Comparison of ENCODE assay signal across 22 cellular contexts in the genomic region with DNA sequence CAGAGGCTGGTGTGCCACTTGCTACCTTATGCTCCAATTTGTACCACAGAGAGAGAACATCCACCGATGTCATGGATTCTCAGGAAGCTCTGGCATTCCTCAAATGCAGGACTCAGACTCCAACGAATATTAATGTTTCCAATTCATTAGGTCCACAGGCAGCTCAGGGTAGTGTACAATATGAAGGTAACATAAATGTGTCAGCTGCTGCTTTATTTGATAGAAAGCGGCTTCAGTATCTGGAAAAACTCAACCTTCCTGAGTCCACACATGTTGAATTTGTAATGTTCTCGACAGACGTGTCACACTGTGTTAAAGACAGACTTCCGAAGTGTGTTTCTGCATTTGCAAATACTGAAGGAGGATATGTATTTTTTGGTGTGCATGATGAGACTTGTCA. TPM values are rescaled to one million over a fixed set of nuclear protein-coding genes. Genes with fewer than 3 reads are reported as not detected.
DNase-seq lines count a peak whose midpoint lies in the region; ATAC-seq, FAIRE-seq and TF ChIP-seq lines count a peak whose summit lies in the region.
"Had no signal": no experiment of that assay in that cellular context is flagged by ENCODE, and none has a peak within 500 bp of the region (broad histone marks: within the 10 kb centered on the region; RNA-seq: fewer than 3 reads in every experiment).

No MANE protein-coding gene starts in this region.

- no peak overlapping the region for H3K27ac ChIP-seq in breast epithelium
- H3K27ac ChIP-seq in IMR-90 (ENCODE audit: insufficient read depth, low read length): no peak overlapping the region
- peak overlapping the region in 1 of 8 donors; percentile 56 for H3K27ac ChIP-seq in spleen
- H3K27ac ChIP-seq: BLaER1 treated with 17β-estradiol and CSF1 and Interleukin-3, amounts not matched to agents 10 nM and 100 nM had no signal

- peaks cover 35 to 48% of the 10 kb centered on the region in 2 experiments for H3K79me1 ChIP-seq in IMR-90 (ENCODE audit: low read depth in 1 of 2, low read length in 2 of 2)

- 100% methylated on average over 3 of the region's 6 CpGs; no CpG with 5 or more reads in 1 of the 2 experiments for WGBS in IMR-90 (ENCODE audit: extremely low coverage in 2 of 2, insufficient read length in 1 of 2), 2 experiments
- WGBS in spleen, 5 donors: 87 to 95% (median 93%) methylated on average over 6 of the region's 6 CpGs

- peaks cover 17% of the 10 kb centered on the region for H3K9me1 ChIP-seq in IMR-90 (ENCODE audit: insufficient read depth, low read length)

- H3K27me3 Mint-ChIP-seq in MCF 10A (ENCODE audit: insufficient read depth, unreplicated experiment): peaks cover 7% of the 10 kb centered on the region

- no peak overlapping the region for H2AK9ac ChIP-seq in IMR-90 (replicated peaks; ENCODE audit: low read depth, low read length, poor library complexity)

- peaks cover 17% of the 10 kb centered on the region for H4K20me1 ChIP-seq in IMR-90 (ENCODE audit: insufficient read depth, low read length)

- no peak overlapping the region for H2BK15ac ChIP-seq in IMR-90 (ENCODE audit: low read depth, low read length)

- peaks cover 81% of the 10 kb centered on the region for H3K36me3 Mint-ChIP-seq in MCF 10A (ENCODE audit: insufficient read depth, unreplicated experiment)

- BruUV-seq in MCF 10A (replicated peaks; lab: Mats Ljungman, UMichigan) (TSS peak; percentile 56), IMR-90 (replicated peaks; lab: Mats Ljungman, UMichigan) (TSS peak; percentile 96)

- FAIRE-seq in bronchial epithelial cell (lab: Jason Lieb, UNC): peak; percentile 23
- FAIRE-seq: GM19239 had no signal

- no peak overlapping the region for H3K56ac ChIP-seq in IMR-90 (ENCODE audit: extremely low read depth, insufficient read depth, low read length)

- no peak overlapping the region for H2AK5ac ChIP-seq in IMR-90 (ENCODE audit: low read depth, low read length)

- no peak overlapping the region for H2AFZ ChIP-seq in IMR-90 (replicated peaks; ENCODE audit: low read length, poor library complexity)

- H3K9ac ChIP-seq in IMR-90 (ENCODE audit: low read depth, low read length): no peak overlapping the region
- H3K9ac ChIP-seq: BLaER1 treated with 17β-estradiol and CSF1 and Interleukin-3, amounts not matched to agents 10 nM and 100 nM; SK-N-SH had no signal

- H3K4me1 Mint-ChIP-seq in MCF 10A (ENCODE audit: insufficient read depth, unreplicated experiment): peaks cover 12% of the 10 kb centered on the region

- no peak overlapping the region for H3K18ac ChIP-seq in IMR-90 (ENCODE audit: low read depth, low read length)

- H3K4ac ChIP-seq in IMR-90 (ENCODE audit: low read depth, low read length): no peak overlapping the region

- DNase-seq in MCF 10A (ENCODE audit: unreplicated experiment) (no peak), breast epithelium (ENCODE audit: low spot score in 2 of 2) (no peak), IMR-90 (no peak), bronchial epithelial cell (ENCODE audit: low read depth) (no peak), SHP77 treated with DMSO at 0.1 percent for 48 hours (lab: John Stamatoyannopoulos, UW) (no peak), NCI-H345 (lab: John Stamatoyannopoulos, UW) (no peak), spleen (no peak), NCI-H1417 (lab: John Stamatoyannopoulos, UW) (no peak)
- DNase-seq: Caco-2; DMS153; GDM1; HCEC 1CT; NCI-H1092 treated with DMSO at 0.1 percent for 48 hours; NCI-H2081; NCI-H510A; NCI-H748 treated with DMSO at 0.1 percent for 48 hours; NK-92 treated with Interleukin-12 subunit alpha and Interleukin-12 subunit beta, amount 100 ng/mL, for 24 hours; OCI-M1; SHP77; SK-N-SH had no signal

- POLR2A ChIA-PET in MCF 10A (lab: Yijun Ruan, JAX): interaction anchor here (0.7 to 5.1 kb wide), 2 partner anchors 15 to 56 kb away, joined by 3 to 70 read pairs; a partner anchor contains a TSS
- POLR2A ChIA-PET in IMR-90 (lab: Charles Lee; ENCODE audit: unreplicated experiment): no interaction called here

- H4K5ac ChIP-seq in IMR-90 (ENCODE audit: low read depth, low read length): no peak overlapping the region

- ATAC-seq in IMR-90 (ENCODE audit: low read depth): no peak

- H3K14ac ChIP-seq in IMR-90 (replicated peaks; ENCODE audit: low read depth, low read length): no peak overlapping the region

- H3K4me1 ChIP-seq in breast epithelium (peaks cover 0 to 7% of the 10 kb centered on the region in 2 donors), IMR-90 (ENCODE audit: control insufficient read depth, insufficient read depth, low read length) (peaks cover 3% of the 10 kb centered on the region; the same call in 1 of the 2 replicates), spleen (peaks cover 15 to 67% (median 33%) of the 10 kb centered on the region in 6 donors)
- H3K4me1 ChIP-seq: Caco-2 had no signal

- TF ChIP-seq POLR2A in breast epithelium (IDR thresholded peaks at IDR 0.05) (no peak), IMR-90 (IDR thresholded peaks at IDR 0.05; ENCODE audit: low read depth, low read length) (no peak), spleen (IDR thresholded peaks at IDR 0.05) (no peak)

- no peaks in the 10 kb centered on the region for H3K36me3 ChIP-seq in breast epithelium
- peaks cover 39% of the 10 kb centered on the region for H3K36me3 ChIP-seq in IMR-90 (ENCODE audit: control insufficient read depth, insufficient read depth, low read length)
- peaks cover 23% of the 10 kb centered on the region for H3K36me3 ChIP-seq in bronchial epithelial cell (ENCODE audit: control insufficient read depth, insufficient read depth, low read length)
- peaks cover 0 to 68% (median 43%) of the 10 kb centered on the region in 6 donors for H3K36me3 ChIP-seq in spleen

- dilution Hi-C loops in IMR-90 (cut with HindIII; ENCODE audit: low sequenced_read_pairs, unreplicated experiment): no loop called here

- H3K4me3 Mint-ChIP-seq in MCF 10A (ENCODE audit: unreplicated experiment): no peak overlapping the region

- no peak overlapping the region for H4K8ac ChIP-seq in IMR-90 (ENCODE audit: low read depth in 2 of 2, low read length in 2 of 2)

- CTCF ChIA-PET in MCF 10A (lab: Yijun Ruan, JAX): interaction anchor here (1.6 kb wide), 1 partner anchor 54 kb away, joined by 3 read pairs; no protein-coding TSS in a partner anchor
- CTCF ChIA-PET in IMR-90 (lab: Yijun Ruan, JAX): no interaction called here

- intact Hi-C loops in MCF 10A (cut with micrococcal nuclease): no loop called here
- intact Hi-C loops in breast epithelium (cut with DNase I; ENCODE audit: low total_unique reads): no loop called here
- intact Hi-C loops in IMR-90 (cut with micrococcal nuclease): no loop called here
- intact Hi-C loops in spleen (cut with DNase I; ENCODE audit: low total_unique reads): no loop called here

- H3K27me3 ChIP-seq in breast epithelium (no peaks in the 10 kb centered on the region), IMR-90 (ENCODE audit: control insufficient read depth, insufficient read depth, low read length) (no peaks in the 10 kb centered on the region), bronchial epithelial cell (ENCODE audit: control insufficient read depth, insufficient read depth, low read length) (no peaks in the 10 kb centered on the region), spleen (replicated peaks in 1 of 7) (no peaks in the 10 kb centered on the region)
- H3K27me3 ChIP-seq: BLaER1 treated with 17β-estradiol and CSF1 and Interleukin-3, amounts not matched to agents 10 nM and 100 nM had no signal

- TF ChIP-seq CTCF in MCF 10A (IDR thresholded peaks at IDR 0.05; ENCODE audit: unreplicated experiment): no peak
- TF ChIP-seq CTCF in breast epithelium (IDR thresholded peaks at IDR 0.05): no peak
- no peak for TF ChIP-seq CTCF in IMR-90 (conservative IDR thresholded peaks at IDR 0.05; ENCODE audit: low read depth, low read length)
- TF ChIP-seq CTCF in bronchial epithelial cell (IDR thresholded peaks at IDR 0.05; ENCODE audit: insufficient read depth, low read length, severe bottlenecking): no peak
- TF ChIP-seq CTCF in spleen (IDR thresholded peaks at IDR 0.05 in 8 of 11, conservative IDR thresholded peaks at IDR 0.05 in 3 of 11): no peak

- no peaks in the 10 kb centered on the region for H3K9me3 Mint-ChIP-seq in MCF 10A (ENCODE audit: unreplicated experiment)

- no peak overlapping the region for H3K27ac Mint-ChIP-seq in MCF 10A (ENCODE audit: low read depth, unreplicated experiment)

- no peak overlapping the region for H3K4me2 ChIP-seq in IMR-90 (ENCODE audit: low read depth, low read length)
- H3K4me2 ChIP-seq: BLaER1 treated with 17β-estradiol and CSF1 and Interleukin-3, amounts not matched to agents 10 nM and 100 nM; SK-N-SH had no signal

- H3K23ac ChIP-seq in IMR-90 (ENCODE audit: low read depth, low read length): no peak overlapping the region

- H3K9me3 ChIP-seq in breast epithelium: no peaks in the 10 kb centered on the region
- no peaks in the 10 kb centered on the region for H3K9me3 ChIP-seq in IMR-90 (ENCODE audit: control insufficient read depth, insufficient read depth, low read length)
- no peaks in the 10 kb centered on the region for H3K9me3 ChIP-seq in spleen
- H3K9me3 ChIP-seq: Caco-2, SK-N-SH had no signal

- TF ChIP-seq RAD21 in IMR-90 (IDR thresholded peaks at IDR 0.05; ENCODE audit: low read length): no peak

- no peak overlapping the region for H2BK5ac ChIP-seq in IMR-90 (ENCODE audit: low read depth, low read length, poor library complexity, severe bottlenecking)

- H4K91ac ChIP-seq in IMR-90 (ENCODE audit: insufficient read depth, low read depth, low read length): no peak overlapping the region

- no peak overlapping the region for H2BK20ac ChIP-seq in IMR-90 (ENCODE audit: low read depth, low read length)

- in situ Hi-C loops in IMR-90 (cut with MboI; ENCODE audit: low sequenced_read_pairs): no loop called here

- no peak overlapping the region for H3K4me3 ChIP-seq in breast epithelium
- no peak overlapping the region for H3K4me3 ChIP-seq in IMR-90 (ENCODE audit: insufficient read depth, low read depth, low read length)
- no peak overlapping the region for H3K4me3 ChIP-seq in bronchial epithelial cell (ENCODE audit: low read depth, low read length)
- no peak overlapping the region for H3K4me3 ChIP-seq in spleen
- H3K4me3 ChIP-seq: BLaER1 treated with 17β-estradiol and CSF1 and Interleukin-3, amounts not matched to agents 10 nM and 100 nM had no signal

- no peak overlapping the region for H2BK120ac ChIP-seq in IMR-90 (ENCODE audit: low read depth, low read length)

TF ChIP-seq in IMR-90, 13 proteins besides CTCF, POLR2A, EP300 and RAD21 (continues in another document):
- TF ChIP-seq NFE2L2 (IDR thresholded peaks at IDR 0.05; ENCODE audit: low read depth, low read length) (no peak), SMC3 (IDR thresholded peaks at IDR 0.05; ENCODE audit: low read depth, low read length) (no peak)

RNA-seq across cellular contexts. Expression of a gene that starts 16.1 kb away (rescaled TPM):
- total RNA-seq in MCF 10A (2022) (133 and 205 TPM in 2 replicates), breast epithelium (10 to 100 TPM; 29.8 to 35.0 (median 34.1) TPM), IMR-90 (2012; rRNA removed) (48.9 and 64.2 TPM in 2 replicates), bronchial epithelial cell (104 and 112 TPM in 2 replicates), spleen (100 to 1,000 TPM in 2 of 7 donors, 10 to 100 TPM in 5; 67.9 to 110 (median 77.6) TPM)
- polyA plus RNA-seq in IMR-90 (2012; rRNA removed) (10.3 and 13.0 TPM in 2 replicates), spleen (1 to 10 TPM; 3.2 to 7.4 (median 4.6) TPM)
- polyA plus RNA-seq in IMR-90 (2012; cell fraction: cytosol; rRNA removed): 1.7 and 2.3 TPM in 2 replicates
- polyA plus RNA-seq in IMR-90 (2012; cell fraction: nucleus; rRNA removed; ENCODE audit: low replicate concordance): 0.85 and 8.0 TPM in 2 replicates
